In genomic region chr1:110879758-110880606, GRCh38 we compare ENCODE assay signal across 1 cellular context.
TF ChIP-seq lines count a peak whose summit lies in the region.

No MANE protein-coding gene starts in this region.

TF ChIP-seq in K562, 482 proteins besides CTCF, POLR2A, EP300 and RAD21 (continued from another document and continues in another):
- TF ChIP-seq, protein P1, sequence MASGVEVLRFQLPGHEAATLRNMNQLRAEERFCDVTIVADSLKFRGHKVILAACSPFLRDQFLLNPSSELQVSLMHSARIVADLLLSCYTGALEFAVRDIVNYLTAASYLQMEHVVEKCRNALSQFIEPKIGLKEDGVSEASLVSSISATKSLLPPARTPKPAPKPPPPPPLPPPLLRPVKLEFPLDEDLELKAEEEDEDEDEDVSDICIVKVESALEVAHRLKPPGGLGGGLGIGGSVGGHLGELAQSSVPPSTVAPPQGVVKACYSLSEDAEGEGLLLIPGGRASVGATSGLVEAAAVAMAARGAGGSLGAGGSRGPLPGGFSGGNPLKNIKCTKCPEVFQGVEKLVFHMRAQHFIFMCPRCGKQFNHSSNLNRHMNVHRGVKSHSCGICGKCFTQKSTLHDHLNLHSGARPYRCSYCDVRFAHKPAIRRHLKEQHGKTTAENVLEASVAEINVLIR (CRISPR knock-in tag; IDR thresholded peaks at IDR 0.05) = 0 out of 2 replicates have a peak, but pooled peaks have one; percentile 28
- TF ChIP-seq NR2F6 (CRISPR knock-in tag; IDR thresholded peaks at IDR 0.05) = no peak
- 0 out of 2 replicates have a peak, but pooled peaks have one; percentile 15 for TF ChIP-seq TRIM28 (IDR thresholded peaks at IDR 0.05)
- TF ChIP-seq SAFB2 (IDR thresholded peaks at IDR 0.05; ENCODE audit: borderline replicate concordance, low read depth, low read length, severe bottlenecking) = no peak
- 0 out of 2 replicates have a peak, but pooled peaks have one; percentile 42 for TF ChIP-seq HBP1 (CRISPR knock-in tag; IDR thresholded peaks at IDR 0.05)
- TF ChIP-seq XRCC5 (IDR thresholded peaks at IDR 0.05; ENCODE audit: low read depth, low read length) = no peak
- peak; percentile 11; the same call in 1 of the 2 replicates for TF ChIP-seq ERF (CRISPR knock-in tag; IDR thresholded peaks at IDR 0.05)
- peak; percentile 99 for TF ChIP-seq JUND (IDR thresholded peaks at IDR 0.05; ENCODE audit: borderline replicate concordance, low read depth, low read length)
- TF ChIP-seq JUND (tag; IDR thresholded peaks at IDR 0.05; ENCODE audit: borderline replicate concordance, low read depth, low read length) = peak; percentile 98
- peak; percentile 87 for TF ChIP-seq LEF1 (IDR thresholded peaks at IDR 0.05)
- TF ChIP-seq, protein P2, sequence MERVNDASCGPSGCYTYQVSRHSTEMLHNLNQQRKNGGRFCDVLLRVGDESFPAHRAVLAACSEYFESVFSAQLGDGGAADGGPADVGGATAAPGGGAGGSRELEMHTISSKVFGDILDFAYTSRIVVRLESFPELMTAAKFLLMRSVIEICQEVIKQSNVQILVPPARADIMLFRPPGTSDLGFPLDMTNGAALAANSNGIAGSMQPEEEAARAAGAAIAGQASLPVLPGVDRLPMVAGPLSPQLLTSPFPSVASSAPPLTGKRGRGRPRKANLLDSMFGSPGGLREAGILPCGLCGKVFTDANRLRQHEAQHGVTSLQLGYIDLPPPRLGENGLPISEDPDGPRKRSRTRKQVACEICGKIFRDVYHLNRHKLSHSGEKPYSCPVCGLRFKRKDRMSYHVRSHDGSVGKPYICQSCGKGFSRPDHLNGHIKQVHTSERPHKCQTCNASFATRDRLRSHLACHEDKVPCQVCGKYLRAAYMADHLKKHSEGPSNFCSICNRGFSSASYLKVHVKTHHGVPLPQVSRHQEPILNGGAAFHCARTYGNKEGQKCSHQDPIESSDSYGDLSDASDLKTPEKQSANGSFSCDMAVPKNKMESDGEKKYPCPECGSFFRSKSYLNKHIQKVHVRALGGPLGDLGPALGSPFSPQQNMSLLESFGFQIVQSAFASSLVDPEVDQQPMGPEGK (CRISPR knock-in tag; IDR thresholded peaks at IDR 0.05; ENCODE audit: borderline replicate concordance) = no peak
- no peak for TF ChIP-seq FOXK1 (CRISPR knock-in tag; IDR thresholded peaks at IDR 0.05; ENCODE audit: borderline replicate concordance)
- TF ChIP-seq MXI1 (IDR thresholded peaks at IDR 0.05; ENCODE audit: low read depth, low read length) = no peak
- TF ChIP-seq E2F8 (IDR thresholded peaks at IDR 0.05; ENCODE audit: low read depth, partially characterized antibody) = peak; percentile 50
- 0 out of 2 replicates have a peak, but pooled peaks have one; percentile 62 for TF ChIP-seq ZNF76 (CRISPR knock-in tag; IDR thresholded peaks at IDR 0.05; ENCODE audit: borderline replicate concordance)
- no peak for TF ChIP-seq E2F3 (CRISPR knock-in tag; IDR thresholded peaks at IDR 0.05)
- no peak for TF ChIP-seq TFAM (CRISPR knock-in tag; conservative IDR thresholded peaks at IDR 0.05)
- TF ChIP-seq PHB (CRISPR knock-in tag; IDR thresholded peaks at IDR 0.05) = no peak
- TF ChIP-seq HDAC2 (IDR thresholded peaks at IDR 0.05) = peak; percentile 92
- peak; percentile 93 for TF ChIP-seq SMARCE1 (IDR thresholded peaks at IDR 0.05)
- TF ChIP-seq SMARCB1 (IDR thresholded peaks at IDR 0.05; ENCODE audit: insufficient read length, low read depth) = no peak
- TF ChIP-seq SREBF1 (IDR thresholded peaks at IDR 0.05; ENCODE audit: borderline replicate concordance, low read depth, low read length) = no peak
- peak; percentile 85 for TF ChIP-seq SMAD4 (CRISPR knock-in tag; conservative IDR thresholded peaks at IDR 0.05)
- no peak for TF ChIP-seq ZBTB8A (IDR thresholded peaks at IDR 0.05; ENCODE audit: partially characterized antibody)
- no peak for TF ChIP-seq CREBBP (IDR thresholded peaks at IDR 0.05; ENCODE audit: low read depth, low read length)
- TF ChIP-seq NKRF (IDR thresholded peaks at IDR 0.05; ENCODE audit: borderline replicate concordance) = no peak
- 0 out of 2 replicates have a peak, but pooled peaks have one; percentile 5 for TF ChIP-seq FOXP1 (CRISPR knock-in tag; IDR thresholded peaks at IDR 0.05)
- TF ChIP-seq ETV1 (tag; conservative IDR thresholded peaks at IDR 0.05; ENCODE audit: low read depth) = no peak; the same call in 1 of the 2 replicates
- peak; percentile 61; the same call in 1 of the 2 replicates for TF ChIP-seq NFE2L1 (tag; IDR thresholded peaks at IDR 0.05; ENCODE audit: borderline replicate concordance, low read depth)
- TF ChIP-seq, protein P3, sequence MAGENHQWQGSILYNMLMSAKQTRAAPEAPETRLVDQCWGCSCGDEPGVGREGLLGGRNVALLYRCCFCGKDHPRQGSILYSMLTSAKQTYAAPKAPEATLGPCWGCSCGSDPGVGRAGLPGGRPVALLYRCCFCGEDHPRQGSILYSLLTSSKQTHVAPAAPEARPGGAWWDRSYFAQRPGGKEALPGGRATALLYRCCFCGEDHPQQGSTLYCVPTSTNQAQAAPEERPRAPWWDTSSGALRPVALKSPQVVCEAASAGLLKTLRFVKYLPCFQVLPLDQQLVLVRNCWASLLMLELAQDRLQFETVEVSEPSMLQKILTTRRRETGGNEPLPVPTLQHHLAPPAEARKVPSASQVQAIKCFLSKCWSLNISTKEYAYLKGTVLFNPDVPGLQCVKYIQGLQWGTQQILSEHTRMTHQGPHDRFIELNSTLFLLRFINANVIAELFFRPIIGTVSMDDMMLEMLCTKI (IDR thresholded peaks at IDR 0.05; ENCODE audit: partially characterized antibody) = no peak
- peak; percentile 84 for TF ChIP-seq BHLHE40 (IDR thresholded peaks at IDR 0.05; ENCODE audit: low read length)
- peak; percentile 7; the same call in 1 of the 2 replicates for TF ChIP-seq GABPA (tag; conservative IDR thresholded peaks at IDR 0.05; ENCODE audit: low read depth)
- no peak for TF ChIP-seq ZNF23 (CRISPR knock-in tag; IDR thresholded peaks at IDR 0.05)
- no peak for TF ChIP-seq ZKSCAN1 (IDR thresholded peaks at IDR 0.05; ENCODE audit: low read depth, low read length)
- TF ChIP-seq TCF7 (IDR thresholded peaks at IDR 0.05; ENCODE audit: borderline replicate concordance) = no peak
- TF ChIP-seq SAP30 (IDR thresholded peaks at IDR 0.05; ENCODE audit: borderline replicate concordance, insufficient read depth, low read depth, low read length, poor library complexity, severe bottlenecking) = no peak
- no peak for TF ChIP-seq BRCA1 (IDR thresholded peaks at IDR 0.05)
- TF ChIP-seq BRCA1 (CRISPR knock-in tag; IDR thresholded peaks at IDR 0.05) = no peak
- TF ChIP-seq ZNF586 (CRISPR knock-in tag; conservative IDR thresholded peaks at IDR 0.05) = no peak
- TF ChIP-seq FOXM1 (IDR thresholded peaks at IDR 0.05; ENCODE audit: low read depth) = peak; percentile 47; the same call in 1 of the 2 replicates
- no peak for TF ChIP-seq FOXM1 (CRISPR knock-in tag; IDR thresholded peaks at IDR 0.05; ENCODE audit: low read depth)
- no peak for TF ChIP-seq ZSCAN29 (IDR thresholded peaks at IDR 0.05)
- TF ChIP-seq SRSF3 (IDR thresholded peaks at IDR 0.05; ENCODE audit: insufficient read depth, low read length) = no peak
- TF ChIP-seq ZNF217 (CRISPR knock-in tag; IDR thresholded peaks at IDR 0.05) = no peak
- TF ChIP-seq STAT5A (IDR thresholded peaks at IDR 0.05; ENCODE audit: borderline replicate concordance, low read length) = peak; percentile 94
- peak; percentile 88 for TF ChIP-seq GATAD2A (IDR thresholded peaks at IDR 0.05)
- no peak for TF ChIP-seq ZNF143 (CRISPR knock-in tag; IDR thresholded peaks at IDR 0.05)
- no peak for TF ChIP-seq ZNF3 (CRISPR knock-in tag; IDR thresholded peaks at IDR 0.05)
- TF ChIP-seq ZNF316 (IDR thresholded peaks at IDR 0.05) = peak; percentile 79
- no peak for TF ChIP-seq ZNF436 (CRISPR knock-in tag; IDR thresholded peaks at IDR 0.05)
- no peak for TF ChIP-seq BCL6 (CRISPR knock-in tag; IDR thresholded peaks at IDR 0.05)
- TF ChIP-seq HNRNPLL (IDR thresholded peaks at IDR 0.05; ENCODE audit: low read depth, low read length, poor library complexity, severe bottlenecking) = no peak
- peak; percentile 91 for TF ChIP-seq NFIC (IDR thresholded peaks at IDR 0.05)
- TF ChIP-seq FOXK2 (conservative IDR thresholded peaks at IDR 0.05 in 1 of 2, IDR thresholded peaks at IDR 0.05 in 1 of 2; ENCODE audit: low read depth in 2 of 2) = peak in 1 of 2 experiments; percentile 55; a peak in 2 of 4 replicates
- TF ChIP-seq NBN (IDR thresholded peaks at IDR 0.05; ENCODE audit: low read depth) = peak; percentile 83
- no peak for TF ChIP-seq ZNF740 (CRISPR knock-in tag; IDR thresholded peaks at IDR 0.05)
- TF ChIP-seq ZNF740 (tag; IDR thresholded peaks at IDR 0.05) = no peak
- TF ChIP-seq MIER1 (IDR thresholded peaks at IDR 0.05; ENCODE audit: low read depth) = peak; percentile 78
- TF ChIP-seq ZNF324 (CRISPR knock-in tag; IDR thresholded peaks at IDR 0.05) = 0 out of 2 replicates have a peak, but pooled peaks have one; percentile 9
- TF ChIP-seq MCM5 (IDR thresholded peaks at IDR 0.05; ENCODE audit: low read depth) = no peak
- TF ChIP-seq, protein P4, sequence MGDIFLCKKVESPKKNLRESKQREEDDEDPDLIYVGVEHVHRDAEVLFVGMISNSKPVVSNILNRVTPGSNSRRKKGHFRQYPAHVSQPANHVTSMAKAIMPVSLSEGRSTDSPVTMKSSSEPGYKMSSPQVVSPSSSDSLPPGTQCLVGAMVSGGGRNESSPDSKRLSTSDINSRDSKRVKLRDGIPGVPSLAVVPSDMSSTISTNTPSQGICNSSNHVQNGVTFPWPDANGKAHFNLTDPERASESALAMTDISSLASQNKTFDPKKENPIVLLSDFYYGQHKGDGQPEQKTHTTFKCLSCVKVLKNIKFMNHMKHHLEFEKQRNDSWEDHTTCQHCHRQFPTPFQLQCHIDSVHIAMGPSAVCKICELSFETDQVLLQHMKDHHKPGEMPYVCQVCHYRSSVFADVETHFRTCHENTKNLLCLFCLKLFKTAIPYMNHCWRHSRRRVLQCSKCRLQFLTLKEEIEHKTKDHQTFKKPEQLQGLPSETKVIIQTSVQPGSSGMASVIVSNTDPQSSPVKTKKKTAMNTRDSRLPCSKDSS (IDR thresholded peaks at IDR 0.05; ENCODE audit: low read depth, partially characterized antibody) = no peak
- TF ChIP-seq COPS2 (conservative IDR thresholded peaks at IDR 0.05) = no peak
- peak; percentile 61; the same call in 1 of the 2 replicates for TF ChIP-seq DDX20 (tag; IDR thresholded peaks at IDR 0.05; ENCODE audit: low read depth)
- TF ChIP-seq PCBP2 (IDR thresholded peaks at IDR 0.05; ENCODE audit: low read depth, low read length, poor library complexity, severe bottlenecking) = no peak
